ENCODE assay signal across 9 cellular contexts in genomic region chr10:95756796-95757657, GRCh38. TPM values are rescaled to one million over a fixed set of nuclear protein-coding genes. Genes with fewer than 3 reads are reported as not detected.
DNase-seq lines count a peak whose midpoint lies in the region; ATAC-seq lines count a peak whose summit lies in the region.
"Had no signal": no experiment of that assay in that cellular context is flagged by ENCODE, and none has a peak within 500 bp of the region (broad histone marks: within the 10 kb centered on the region; RNA-seq: fewer than 3 reads in every experiment).

No MANE protein-coding gene starts in this region.

- H3K27me3 ChIP-seq in HUES48 (ENCODE audit: control insufficient read depth, insufficient read depth, low read length) (no peaks in the 10 kb centered on the region; the same call in 1 of the 2 replicates), layer of hippocampus (ENCODE audit: control insufficient read depth, insufficient read depth, low read length) (no peaks in the 10 kb centered on the region)

- no peak overlapping the region for H3K9ac ChIP-seq in HUES48 (ENCODE audit: low read depth, low read length)

- peak overlapping the region; percentile 80 for H3K27ac Mint-ChIP-seq in activated CD8-positive, alpha-beta T cell treated with anti-CD3 and anti-CD28 coated beads, Interleukin-2, amount 10 ng/mL, durations not matched to agents 7 days and 5 days
- peak overlapping the region in 1 of 2 donors; percentile 12 for H3K27ac Mint-ChIP-seq in stimulated activated naive CD8-positive, alpha-beta T cell treated with anti-CD3 and anti-CD28 coated beads, Interleukin-15, amount 100 ng/mL, for 72 hours

- CTCF ChIA-PET in activated CD8-positive, alpha-beta T cell treated with anti-CD3 and anti-CD28 coated beads, Interleukin-2, amount 10 ng/mL, durations not matched to agents 7 days and 5 days (lab: Charles Lee): interaction anchor here (0.6 to 8.5 kb wide), 9 partner anchors 8 to 108 kb away, joined by 3 to 98 read pairs (median 7); partner anchors contain the start of gene TCTN3

- H3K36me3 ChIP-seq in HUES48 (ENCODE audit: control insufficient read depth, insufficient read depth, low read length): no peaks in the 10 kb centered on the region

- peak overlapping the region; percentile 61 for H3K4me3 ChIP-seq in HUES48 (ENCODE audit: low read depth, low read length)

- peaks cover 60% of the 10 kb centered on the region for H3K4me1 Mint-ChIP-seq in activated CD8-positive, alpha-beta T cell treated with anti-CD3 and anti-CD28 coated beads, Interleukin-2, amount 10 ng/mL, durations not matched to agents 7 days and 5 days (ENCODE audit: low read depth)
- H3K4me1 Mint-ChIP-seq in stimulated activated naive CD8-positive, alpha-beta T cell treated with anti-CD3 and anti-CD28 coated beads, Interleukin-15, amount 100 ng/mL, for 72 hours: peaks cover 38% of the 10 kb centered on the region

- ATAC-seq in activated CD8-positive, alpha-beta T cell treated with anti-CD3 and anti-CD28 coated beads, Interleukin-2, amount 10 ng/mL, durations not matched to agents 7 days and 5 days: no peak
- no peak for ATAC-seq in stimulated activated naive CD8-positive, alpha-beta T cell treated with anti-CD3 and anti-CD28 coated beads, Interleukin-15, amount 100 ng/mL, for 72 hours
- ATAC-seq in HG02759 (IDR thresholded peaks at IDR 0.05; ENCODE audit: unreplicated experiment): no peak

- H3K9me3 Mint-ChIP-seq in activated CD8-positive, alpha-beta T cell treated with anti-CD3 and anti-CD28 coated beads, Interleukin-2, amount 10 ng/mL, durations not matched to agents 7 days and 5 days (ENCODE audit: insufficient read depth): no peaks in the 10 kb centered on the region
- H3K9me3 Mint-ChIP-seq in stimulated activated naive CD8-positive, alpha-beta T cell treated with anti-CD3 and anti-CD28 coated beads, Interleukin-15, amount 100 ng/mL, for 72 hours: no peaks in the 10 kb centered on the region

- in situ Hi-C loops in KBM-7 (cut with MboI; ENCODE audit: low pct_unique_long_range_greater_than_20kb, low sequenced_read_pairs): no loop called here

- peak overlapping the region; percentile 77 for H3K4me3 Mint-ChIP-seq in activated CD8-positive, alpha-beta T cell treated with anti-CD3 and anti-CD28 coated beads, Interleukin-2, amount 10 ng/mL, durations not matched to agents 7 days and 5 days
- peak overlapping the region; percentile 27 to 33 for H3K4me3 Mint-ChIP-seq in stimulated activated naive CD8-positive, alpha-beta T cell treated with anti-CD3 and anti-CD28 coated beads, Interleukin-15, amount 100 ng/mL, for 72 hours

- no peaks in the 10 kb centered on the region for H3K9me3 ChIP-seq in HUES48 (ENCODE audit: control insufficient read depth, insufficient read depth, low read length)

- no peak for DNase-seq in activated CD8-positive, alpha-beta T cell treated with anti-CD3 and anti-CD28 coated beads, Interleukin-2, amount 10 ng/mL, durations not matched to agents 7 days and 5 days
- no peak for DNase-seq in stimulated activated naive CD8-positive, alpha-beta T cell treated with anti-CD3 and anti-CD28 coated beads, Interleukin-15, amount 100 ng/mL, for 72 hours
- DNase-seq in SHP77 (lab: John Stamatoyannopoulos, UW) (no peak), KBM-7 (no peak), HuH-7 (ENCODE audit: low spot score) (no peak)

- H3K27ac ChIP-seq in HUES48 (ENCODE audit: low read depth, low read length): no peak overlapping the region
- peak overlapping the region; percentile 60 for H3K27ac ChIP-seq in layer of hippocampus (ENCODE audit: low read depth, low read length)
- H3K27ac ChIP-seq: epithelial cell of prostate had no signal

- H3K27me3 Mint-ChIP-seq in activated CD8-positive, alpha-beta T cell treated with anti-CD3 and anti-CD28 coated beads, Interleukin-2, amount 10 ng/mL, durations not matched to agents 7 days and 5 days (ENCODE audit: low read depth): peaks cover 9% of the 10 kb centered on the region
- peaks cover 26% of the 10 kb centered on the region for H3K27me3 Mint-ChIP-seq in stimulated activated naive CD8-positive, alpha-beta T cell treated with anti-CD3 and anti-CD28 coated beads, Interleukin-15, amount 100 ng/mL, for 72 hours

- peaks cover 10% of the 10 kb centered on the region for H3K4me1 ChIP-seq in HUES48 (ENCODE audit: control insufficient read depth, insufficient read depth, low read length)

- POLR2A ChIA-PET in activated CD8-positive, alpha-beta T cell treated with anti-CD3 and anti-CD28 coated beads, Interleukin-2, amount 10 ng/mL, durations not matched to agents 7 days and 5 days (lab: Charles Lee): interaction anchor here (1.0 to 3.4 kb wide), 10 partner anchors 16 to 108 kb away, joined by 3 to 27 read pairs (median 3); no protein-coding TSS in a partner anchor

- peaks cover 12% of the 10 kb centered on the region for H3K36me3 Mint-ChIP-seq in activated CD8-positive, alpha-beta T cell treated with anti-CD3 and anti-CD28 coated beads, Interleukin-2, amount 10 ng/mL, durations not matched to agents 7 days and 5 days (ENCODE audit: low read depth)

RNA-seq across cellular contexts. Expression of gene ENTPD1, which starts 1.1 kb away (rescaled TPM):
- 10 to 100 TPM; 14.2 to 14.9 TPM for total RNA-seq in activated CD8-positive, alpha-beta T cell treated with anti-CD3 and anti-CD28 coated beads, Interleukin-2, amount 10 ng/mL, durations not matched to agents 7 days and 5 days
